In genomic region chr11:70307176-70307575, GRCh38 we compare ENCODE assay signal across 16 cellular contexts. TPM values are rescaled to one million over a fixed set of nuclear protein-coding genes. Genes with fewer than 3 reads are reported as not detected.
DNase-seq lines count a peak whose midpoint lies in the region; ATAC-seq and TF ChIP-seq lines count a peak whose summit lies in the region.
"Had no signal": no experiment of that assay in that cellular context is flagged by ENCODE, and none has a peak within 500 bp of the region (broad histone marks: within the 10 kb centered on the region; RNA-seq: fewer than 3 reads in every experiment).

No MANE protein-coding gene starts in this region.

- peak overlapping the region; percentile 13 for H3K4me3 Mint-ChIP-seq in Caco-2 (ENCODE audit: unreplicated experiment)

- ATAC-seq in omental fat pad (ENCODE audit: low FRiP score), result peak; percentile 29
- ATAC-seq in GM18867 (IDR thresholded peaks at IDR 0.05; ENCODE audit: unreplicated experiment), result no peak
- ATAC-seq in GM19324 (IDR thresholded peaks at IDR 0.05; ENCODE audit: low FRiP score, unreplicated experiment), result no peak
- ATAC-seq: left lung had no signal

- H3K36me3 ChIP-seq in Caco-2 (ENCODE audit: control insufficient read depth, insufficient read depth, low read length) (no peaks in the 10 kb centered on the region), PC-9 (ENCODE audit: low read depth) (no peaks in the 10 kb centered on the region; the same call in none of the 2 replicates), esophagus squamous epithelium (peaks cover 0 to 30% (median 0%) of the 10 kb centered on the region in 3 donors)

- BruUV-seq in Caco-2 (replicated peaks; lab: Mats Ljungman, UMichigan) (no TSS peak), PC-9 (replicated peaks; lab: Mats Ljungman, UMichigan) (no TSS peak)

- H3K4me1 ChIP-seq in Caco-2, result peaks cover 41% of the 10 kb centered on the region
- H3K4me1 ChIP-seq in PC-9 (replicated peaks; ENCODE audit: insufficient read depth), result peaks cover 53% of the 10 kb centered on the region
- peaks cover 0 to 24% (median 12%) of the 10 kb centered on the region in 3 donors for H3K4me1 ChIP-seq in esophagus squamous epithelium

- DNase-seq in Caco-2 (no peak), PC-9 (peak in 1 of 2 experiments; percentile 71), choroid plexus epithelial cell (ENCODE audit: low read depth) (peak; percentile 60), omental fat pad (ENCODE audit: low spot score) (no peak), NCI-H69 (lab: John Stamatoyannopoulos, UW) (no peak), esophagus squamous epithelium (lab: John Stamatoyannopoulos, UW) (no peak)
- DNase-seq: AML-193; left lung; NCI-H187; stimulated activated CD4-positive, alpha-beta T cell treated with anti-CD3 and anti-CD28 coated beads, Interleukin-12 subunit alpha, Interleukin-12 subunit beta, amount 100 ng/mL, for 4 hours; stimulated activated naive CD4-positive, alpha-beta T cell treated with Interleukin-2 at 50 U/mL for 16 hours had no signal

- peaks cover 44% of the 10 kb centered on the region for H3F3A ChIP-seq in PC-9 (ENCODE audit: insufficient read depth, low read depth)

- POLR2A ChIA-PET in Caco-2 (lab: Charles Lee) (no interaction called here), PC-9 (lab: Charles Lee; ENCODE audit: unreplicated experiment) (interaction anchor here (0.7 kb wide), 1 partner anchor 429 kb away, joined by 5 read pairs; no protein-coding TSS in a partner anchor)

- H3K27ac ChIP-seq in PC-9, result peak overlapping the region; percentile 71
- H3K27ac ChIP-seq in esophagus squamous epithelium, result no peak overlapping the region
- H3K27ac ChIP-seq: coronary artery, left lung, VCaP had no signal

- no peak overlapping the region for H2AFZ ChIP-seq in PC-9

- no peak for TF ChIP-seq CTCF in Caco-2 (IDR thresholded peaks at IDR 0.05; ENCODE audit: insufficient read depth in 1 of 2, low read depth in 1 of 2, low read length in 1 of 2, severe bottlenecking in 1 of 2, unreplicated experiment in 1 of 2)
- no peak for TF ChIP-seq CTCF in PC-9 (conservative IDR thresholded peaks at IDR 0.05)
- TF ChIP-seq CTCF in choroid plexus epithelial cell (conservative IDR thresholded peaks at IDR 0.05; ENCODE audit: low read depth, low read length), result no peak
- no peak for TF ChIP-seq CTCF in omental fat pad (IDR thresholded peaks at IDR 0.05)
- no peak for TF ChIP-seq CTCF in esophagus squamous epithelium (IDR thresholded peaks at IDR 0.05)

- H3K9me3 ChIP-seq in Caco-2 (no peaks in the 10 kb centered on the region), PC-9 (ENCODE audit: insufficient read depth, low read depth) (no peaks in the 10 kb centered on the region), esophagus squamous epithelium (no peaks in the 10 kb centered on the region)
- H3K9me3 ChIP-seq: left lung had no signal

- 52 to 53% methylated on average over 3 of the region's 3 CpGs for WGBS in esophagus squamous epithelium, 2 donors

- peak overlapping the region; percentile 91 for H3K27ac Mint-ChIP-seq in Caco-2 (ENCODE audit: unreplicated experiment)
- H3K27ac Mint-ChIP-seq: activated T-helper 2 cell treated with anti-CD3 and anti-CD28 coated beads, Interferon-gamma antibody, Interleukin-2, Interleukin-4, amounts not matched to agents 10 μg/mL and 5 μg/mL and 100 μg/mL, durations not matched to agents 14 hours and 24 hours and 36 hours had no signal

- H4K20me1 ChIP-seq in PC-9 (ENCODE audit: insufficient read depth), result peaks cover 31% of the 10 kb centered on the region

- intact Hi-C loops in Caco-2 (cut with micrococcal nuclease; ENCODE audit: unreplicated experiment), result no loop called here
- intact Hi-C loops in PC-9 (cut with micrococcal nuclease; ENCODE audit: unreplicated experiment), result loop anchor here (2.0 kb wide), 1 partner anchor 36 kb away; the partner anchor contains the start of gene PPFIA1
- intact Hi-C loops in esophagus squamous epithelium (cut with DNase I), result no loop called here

- H3K36me3 Mint-ChIP-seq in Caco-2 (ENCODE audit: insufficient read depth, unreplicated experiment), result peaks cover 72% of the 10 kb centered on the region

- CTCF ChIA-PET in Caco-2 (lab: Charles Lee), result no interaction called here
- CTCF ChIA-PET in PC-9 (lab: Charles Lee), result no interaction called here

- peaks cover 44% of the 10 kb centered on the region for H3K4me1 Mint-ChIP-seq in Caco-2 (ENCODE audit: low read depth, unreplicated experiment)

- no peak for TF ChIP-seq POLR2A in esophagus squamous epithelium (IDR thresholded peaks at IDR 0.05)

- H3K4me2 ChIP-seq in PC-9, result peak overlapping the region; percentile 26

- H3K4me3 ChIP-seq in Caco-2 (ENCODE audit: low read depth, low read length) (no peak overlapping the region), PC-9 (no peak overlapping the region), choroid plexus epithelial cell (ENCODE audit: low read depth, low read length) (no peak overlapping the region), esophagus squamous epithelium (no peak overlapping the region)
- H3K4me3 ChIP-seq: coronary artery, left lung had no signal

- no peaks in the 10 kb centered on the region for H3K9me2 ChIP-seq in PC-9 (ENCODE audit: insufficient read depth)

- peaks cover 78% of the 10 kb centered on the region for H3K79me2 ChIP-seq in PC-9 (ENCODE audit: low read depth)

- no peaks in the 10 kb centered on the region for H3K9me3 Mint-ChIP-seq in Caco-2 (ENCODE audit: unreplicated experiment)
- H3K9me3 Mint-ChIP-seq: activated T-helper 2 cell treated with anti-CD3 and anti-CD28 coated beads, Interferon-gamma antibody, Interleukin-2, Interleukin-4, amounts not matched to agents 10 μg/mL and 5 μg/mL and 100 μg/mL, durations not matched to agents 14 hours and 24 hours and 36 hours had no signal

- H3K27me3 ChIP-seq in Caco-2 (replicated peaks; ENCODE audit: control insufficient read depth, insufficient read depth, low read length), result no peaks in the 10 kb centered on the region
- no peaks in the 10 kb centered on the region for H3K27me3 ChIP-seq in PC-9 (ENCODE audit: insufficient read depth, low read depth)
- no peaks in the 10 kb centered on the region for H3K27me3 ChIP-seq in esophagus squamous epithelium
- H3K27me3 ChIP-seq: left lung had no signal

- no peaks in the 10 kb centered on the region for H3K27me3 Mint-ChIP-seq in Caco-2 (ENCODE audit: insufficient read depth, unreplicated experiment)

RNA-seq across cellular contexts. Expression of gene PPFIA1, which starts 36.7 kb away (rescaled TPM):
- total RNA-seq in Caco-2 (2022) (148 TPM in 2 replicates), PC-9 (2021) (81.1 and 86.8 TPM in 2 replicates), omental fat pad (100 to 1,000 TPM in 1 of 4 donors, 10 to 100 TPM in 3; 58.3 to 119 (median 84.7) TPM), esophagus squamous epithelium (10 to 100 TPM; 21.0 to 34.7 (median 29.8) TPM)
